In genomic region chr14:94801225-94801624, GRCh38 we compare ENCODE assay signal across 36 cellular contexts. TPM values are rescaled to one million over a fixed set of nuclear protein-coding genes. Genes with fewer than 3 reads are reported as not detected.
"Had no signal": no experiment of that assay in that cellular context is flagged by ENCODE, and none has a peak within 500 bp of the region (broad histone marks: within the 10 kb centered on the region; RNA-seq: fewer than 3 reads in every experiment).

No MANE protein-coding gene starts in this region.

- H3K4me3 ChIP-seq: MG63 had no signal

- H3K36me3 ChIP-seq: MG63 had no signal

- H3K27ac ChIP-seq: KMS-11 had no signal

- H3K4me2 ChIP-seq: KMS-11 had no signal

- H3K9me3 ChIP-seq: MG63 had no signal

- H3K27me3 ChIP-seq: MG63 had no signal

- H3K9ac ChIP-seq: KMS-11 had no signal

- DNase-seq: Karpas-422, Kasumi-1, KG1, MG63, MM.1S, MV-4-11, NCI-H1048, NCI-H1092, NCI-H1092 treated with DMSO at 0.1 percent for 48 hours, NCI-H1105, NCI-H1105 treated with DMSO at 0.1 percent for 48 hours, NCI-H1417, NCI-H1417 treated with DMSO at 0.1 percent for 48 hours, NCI-H1436, NCI-H1436 treated with DMSO at 0.1 percent for 48 hours, NCI-H146, NCI-H1694, NCI-H1694 treated with DMSO at 0.1 percent for 48 hours, NCI-H187, NCI-H187 treated with DMSO at 0.1 percent for 48 hours, NCI-H1930, NCI-H2029, NCI-H2029 treated with DMSO at 0.1 percent for 48 hours, NCI-H2081, NCI-H2081 treated with DMSO at 0.1 percent for 48 hours, NCI-H2107, NCI-H2171, NCI-H2171 treated with DMSO at 0.1 percent for 48 hours, NCI-H2227 treated with DMSO at 0.1 percent for 48 hours, NCI-H226, NCI-H345, NCI-H446, NCI-H446 treated with DMSO at 0.1 percent for 48 hours, NCI-H510A had no signal

RNA-seq across cellular contexts. Expression of gene GSC, which starts 31.3 kb away (rescaled TPM):
- total RNA-seq: MCF 10A had no signal
